Comparison of ENCODE assay signal across 10 cellular contexts in the genomic region with DNA sequence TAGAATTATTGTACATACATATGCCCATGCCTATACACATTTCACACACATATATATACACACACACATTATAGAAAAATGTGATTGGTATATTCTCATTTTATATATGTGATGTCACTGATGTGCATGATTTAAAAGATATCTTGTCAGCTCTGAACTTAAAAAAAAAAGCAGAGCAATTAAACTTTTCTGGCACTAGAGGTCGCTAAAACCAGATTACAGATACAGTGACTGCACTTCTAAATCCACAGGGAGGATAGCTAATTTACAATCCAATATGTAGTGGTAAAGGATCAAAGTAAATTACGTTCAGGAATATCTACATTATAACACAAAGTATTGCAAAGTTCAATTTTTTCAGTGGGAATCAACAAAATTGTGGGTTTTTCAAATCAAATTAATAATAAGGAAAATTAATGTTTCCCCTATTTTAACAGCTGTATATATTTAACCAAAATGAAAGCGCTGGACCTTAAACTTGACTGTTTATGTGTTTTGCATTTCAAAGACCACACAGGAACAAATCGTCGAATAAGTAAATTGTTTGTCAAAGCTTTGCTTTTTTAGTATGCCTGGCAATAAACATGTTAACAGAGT.
A peak's percentile ranks its signal among the peaks of the same experiment; 100 is the strongest.
DNase-seq lines count a peak whose midpoint lies in the region; ATAC-seq, FAIRE-seq and TF ChIP-seq lines count a peak whose summit lies in the region.
"Had no signal": no experiment of that assay in that cellular context is flagged by ENCODE, and none has a peak within 500 bp of the region (broad histone marks: within the 10 kb centered on the region; RNA-seq: fewer than 3 reads in every experiment).

No MANE protein-coding gene starts in this region.

- no peaks in the 10 kb centered on the region for H3K4me1 Mint-ChIP-seq in activated CD8-positive, alpha-beta T cell treated with anti-CD3 and anti-CD28 coated beads for 36 hours (ENCODE audit: low read depth)
- H3K4me1 Mint-ChIP-seq in activated CD8-positive, alpha-beta T cell treated with anti-CD3 and anti-CD28 coated beads, Interleukin-2, amount 10 ng/mL, durations not matched to agents 7 days and 5 days (ENCODE audit: low read depth) = no peaks in the 10 kb centered on the region
- peaks cover 23% of the 10 kb centered on the region for H3K4me1 Mint-ChIP-seq in WTC11
- H3K4me1 Mint-ChIP-seq: activated B cell treated with CpG ODN at 0.5 μM for 24 hours had no signal

- no TSS peak for BruUV-seq in HepG2 (replicated peaks; lab: Mats Ljungman, UMichigan)

- H3K27ac Mint-ChIP-seq in activated CD8-positive, alpha-beta T cell treated with anti-CD3 and anti-CD28 coated beads for 36 hours = no peak overlapping the region
- H3K27ac Mint-ChIP-seq in activated CD8-positive, alpha-beta T cell treated with anti-CD3 and anti-CD28 coated beads, Interleukin-2, amount 10 ng/mL, durations not matched to agents 7 days and 5 days = no peak overlapping the region
- no peak overlapping the region for H3K27ac Mint-ChIP-seq in WTC11
- H3K27ac Mint-ChIP-seq: activated B cell treated with CpG ODN at 0.5 μM for 24 hours had no signal

- intact Hi-C loops in activated CD8-positive, alpha-beta T cell treated with anti-CD3 and anti-CD28 coated beads for 36 hours (cut with micrococcal nuclease) = no loop called here
- intact Hi-C loops in HepG2 (cut with micrococcal nuclease; ENCODE audit: unreplicated experiment) (loop anchor here (5.0 kb wide), 1 partner anchor 453 kb away; no protein-coding TSS in a partner anchor), ovary (cut with DNase I) (no loop called here)

- no peaks in the 10 kb centered on the region for H3K36me3 ChIP-seq in HepG2 (replicated peaks in 1 of 2; ENCODE audit: control insufficient read depth in 1 of 2, insufficient read depth in 2 of 2, low read length in 2 of 2)
- H3K36me3 ChIP-seq in ovary = no peaks in the 10 kb centered on the region
- H3K36me3 ChIP-seq: BLaER1 had no signal

- peaks cover 2% of the 10 kb centered on the region for H3K9me3 Mint-ChIP-seq in activated CD8-positive, alpha-beta T cell treated with anti-CD3 and anti-CD28 coated beads for 36 hours
- no peaks in the 10 kb centered on the region for H3K9me3 Mint-ChIP-seq in activated CD8-positive, alpha-beta T cell treated with anti-CD3 and anti-CD28 coated beads, Interleukin-2, amount 10 ng/mL, durations not matched to agents 7 days and 5 days (ENCODE audit: insufficient read depth)
- no peaks in the 10 kb centered on the region for H3K9me3 Mint-ChIP-seq in WTC11
- H3K9me3 Mint-ChIP-seq: activated B cell treated with CpG ODN at 0.5 μM for 24 hours had no signal

- no peaks in the 10 kb centered on the region for H4K20me1 ChIP-seq in HepG2 (ENCODE audit: insufficient read depth, low read length)
- H4K20me1 ChIP-seq: BLaER1 had no signal

- no peak overlapping the region for H3K4me3 ChIP-seq in HepG2 (replicated peaks in 1 of 3; ENCODE audit: insufficient read depth in 1 of 3, low read depth in 2 of 3, low read length in 3 of 3)
- H3K4me3 ChIP-seq in ovary = no peak overlapping the region
- H3K4me3 ChIP-seq: BLaER1 had no signal

- CTCF ChIA-PET in activated CD8-positive, alpha-beta T cell treated with anti-CD3 and anti-CD28 coated beads for 36 hours (lab: Charles Lee) = interaction anchor here (1.2 to 1.6 kb wide), 5 partner anchors 9 to 439 kb away, joined by 3 to 6 read pairs (median 4); partner anchors contain the start of gene LINGO2
- CTCF ChIA-PET in activated CD8-positive, alpha-beta T cell treated with anti-CD3 and anti-CD28 coated beads, Interleukin-2, amount 10 ng/mL, durations not matched to agents 7 days and 5 days (lab: Charles Lee) = interaction anchor here (1.3 to 1.5 kb wide), 3 partner anchors 9 to 31 kb away, joined by 3 to 4 read pairs (median 4); no protein-coding TSS in a partner anchor
- CTCF ChIA-PET in WTC11 (lab: Charles Lee) (interaction anchor here (0.5 to 1.7 kb wide), 32 partner anchors 9 to 916 kb away, joined by 3 to 29 read pairs (median 4); partner anchors contain the start of gene LINGO2), HepG2 (lab: Yijun Ruan, JAX; ENCODE audit: low intra/inter-chr PET ratio, low total read pairs) (interaction anchor here (1.2 kb wide), 1 partner anchor 917 kb away, joined by 3 read pairs; no protein-coding TSS in a partner anchor)

- peak; percentile 61 for TF ChIP-seq CTCF in activated CD8-positive, alpha-beta T cell treated with anti-CD3 and anti-CD28 coated beads for 36 hours (IDR thresholded peaks at IDR 0.05)
- TF ChIP-seq CTCF in WTC11 (IDR thresholded peaks at IDR 0.05) = peak; percentile 27; the same call in 1 of the 2 replicates
- TF ChIP-seq CTCF in HepG2 (CRISPR knock-in tag; IDR thresholded peaks at IDR 0.05) = peak; percentile 53
- no peak for TF ChIP-seq CTCF in ovary (IDR thresholded peaks at IDR 0.05)

- 12% methylated on average over 5 of the region's 5 CpGs for WGBS in HepG2 (ENCODE audit: low lambda C conversion rate)
- WGBS in ovary, 3 donors = 13 to 19% (median 14%) methylated on average over 5 of the region's 5 CpGs

- H3K4me1 ChIP-seq in HepG2 (ENCODE audit: insufficient read depth, low read length) = no peaks in the 10 kb centered on the region
- H3K4me1 ChIP-seq in ovary (ENCODE audit: insufficient read depth) = no peaks in the 10 kb centered on the region
- H3K4me1 ChIP-seq: BLaER1 had no signal

- no peak overlapping the region for H3K9ac ChIP-seq in HepG2 (ENCODE audit: insufficient read depth, low read depth, low read length)
- H3K9ac ChIP-seq: BLaER1 had no signal

- in situ Hi-C loops in HepG2 (cut with HindIII; ENCODE audit: extremely low pct_ligation_motif_present, low pct_unique_long_range_greater_than_20kb) = no loop called here

- no peaks in the 10 kb centered on the region for H3K79me2 ChIP-seq in HepG2 (ENCODE audit: insufficient read depth, low read length)

- TF ChIP-seq POLR2A in HepG2 (IDR thresholded peaks at IDR 0.05; ENCODE audit: insufficient read depth in 1 of 2, low read depth in 2 of 2, low read length in 2 of 2) = no peak
- TF ChIP-seq POLR2A in ovary (IDR thresholded peaks at IDR 0.05) = no peak

- H3K27me3 ChIP-seq in HepG2 (ENCODE audit: control insufficient read depth in 1 of 2, insufficient read depth in 2 of 2, low read length in 2 of 2) (no peaks in the 10 kb centered on the region), ovary (no peaks in the 10 kb centered on the region)
- H3K27me3 ChIP-seq: BLaER1 had no signal

- H3K36me3 Mint-ChIP-seq in activated CD8-positive, alpha-beta T cell treated with anti-CD3 and anti-CD28 coated beads for 36 hours (ENCODE audit: low read depth) = no peaks in the 10 kb centered on the region
- H3K36me3 Mint-ChIP-seq in activated CD8-positive, alpha-beta T cell treated with anti-CD3 and anti-CD28 coated beads, Interleukin-2, amount 10 ng/mL, durations not matched to agents 7 days and 5 days (ENCODE audit: low read depth) = no peaks in the 10 kb centered on the region
- no peaks in the 10 kb centered on the region for H3K36me3 Mint-ChIP-seq in WTC11

- H3K27ac ChIP-seq in HepG2 (ENCODE audit: extremely low read length, insufficient read depth, low read length) (no peak overlapping the region), ovary (no peak overlapping the region)
- H3K27ac ChIP-seq: BLaER1 had no signal

- POLR2A ChIA-PET in activated CD8-positive, alpha-beta T cell treated with anti-CD3 and anti-CD28 coated beads for 36 hours (lab: Charles Lee) = no interaction called here
- POLR2A ChIA-PET in activated CD8-positive, alpha-beta T cell treated with anti-CD3 and anti-CD28 coated beads, Interleukin-2, amount 10 ng/mL, durations not matched to agents 7 days and 5 days (lab: Charles Lee) = no interaction called here
- POLR2A ChIA-PET in WTC11 (lab: Charles Lee) = interaction anchor here (0.7 to 1.0 kb wide), 2 partner anchors 56 to 439 kb away, joined by 3 to 5 read pairs; partner anchors contain the start of gene LINGO2
- POLR2A ChIA-PET in HepG2 (lab: Yijun Ruan, JAX) = no interaction called here

- no peak for FAIRE-seq in HepG2 (lab: Jason Lieb, UNC)

- no peaks in the 10 kb centered on the region for H3K9me3 ChIP-seq in HepG2 (ENCODE audit: low read length)
- no peaks in the 10 kb centered on the region for H3K9me3 ChIP-seq in ovary
- H3K9me3 ChIP-seq: BLaER1 had no signal

- no peak for DNase-seq in activated CD8-positive, alpha-beta T cell treated with anti-CD3 and anti-CD28 coated beads for 36 hours
- no peak for DNase-seq in activated CD8-positive, alpha-beta T cell treated with anti-CD3 and anti-CD28 coated beads, Interleukin-2, amount 10 ng/mL, durations not matched to agents 7 days and 5 days
- peak; percentile 27 for DNase-seq in NCI-H1105 (lab: John Stamatoyannopoulos, UW)
- DNase-seq in WTC11 (ENCODE audit: low spot score) = no peak
- DNase-seq in HepG2 (ENCODE audit: low spot score) = peak; percentile 18
- no peak for DNase-seq in ovary
- DNase-seq in AG20443 (ENCODE audit: low spot score) = no peak
- DNase-seq: activated B cell treated with CpG ODN at 0.5 μM for 24 hours had no signal

- H2AFZ ChIP-seq in HepG2 (ENCODE audit: low read length) = no peak overlapping the region

- no peak for TF ChIP-seq RAD21 in HepG2 (CRISPR knock-in tag; IDR thresholded peaks at IDR 0.05)

- TF ChIP-seq EP300 in HepG2 (IDR thresholded peaks at IDR 0.05; ENCODE audit: low read depth in 2 of 2, low read length in 2 of 2) = no peak
- TF ChIP-seq EP300 in HepG2 (CRISPR knock-in tag; IDR thresholded peaks at IDR 0.05; ENCODE audit: borderline replicate concordance) = no peak
- no peak for TF ChIP-seq EP300 in ovary (IDR thresholded peaks at IDR 0.05)

- no peak overlapping the region for H3K4me3 Mint-ChIP-seq in activated CD8-positive, alpha-beta T cell treated with anti-CD3 and anti-CD28 coated beads for 36 hours
- no peak overlapping the region for H3K4me3 Mint-ChIP-seq in activated CD8-positive, alpha-beta T cell treated with anti-CD3 and anti-CD28 coated beads, Interleukin-2, amount 10 ng/mL, durations not matched to agents 7 days and 5 days
- H3K4me3 Mint-ChIP-seq in WTC11 = no peak overlapping the region
- H3K4me3 Mint-ChIP-seq: activated B cell treated with CpG ODN at 0.5 μM for 24 hours had no signal

- no peak for ATAC-seq in activated CD8-positive, alpha-beta T cell treated with anti-CD3 and anti-CD28 coated beads for 36 hours
- ATAC-seq in activated CD8-positive, alpha-beta T cell treated with anti-CD3 and anti-CD28 coated beads, Interleukin-2, amount 10 ng/mL, durations not matched to agents 7 days and 5 days = no peak
- ATAC-seq in WTC11 (peak; percentile 44), HepG2 (peak; percentile 43; the same call in 1 of the 3 replicates), HG03159 (IDR thresholded peaks at IDR 0.05; ENCODE audit: unreplicated experiment) (no peak)

- no peaks in the 10 kb centered on the region for H3K27me3 Mint-ChIP-seq in activated CD8-positive, alpha-beta T cell treated with anti-CD3 and anti-CD28 coated beads for 36 hours
- H3K27me3 Mint-ChIP-seq in activated CD8-positive, alpha-beta T cell treated with anti-CD3 and anti-CD28 coated beads, Interleukin-2, amount 10 ng/mL, durations not matched to agents 7 days and 5 days (ENCODE audit: low read depth) = no peaks in the 10 kb centered on the region
- H3K27me3 Mint-ChIP-seq in WTC11 (ENCODE audit: low read depth) = peaks cover 9% of the 10 kb centered on the region
- H3K27me3 Mint-ChIP-seq: activated B cell treated with CpG ODN at 0.5 μM for 24 hours had no signal

- no peak overlapping the region for H3K4me2 ChIP-seq in HepG2 (ENCODE audit: low read depth, low read length)
- H3K4me2 ChIP-seq: BLaER1 had no signal

Comparison
In these comparisons a context has a peak if more than half of its experiments do, and no peak if none do; other contexts are left out.
1. ATAC-seq: peak in WTC11 (single experiment) and HepG2 (single experiment); none in activated CD8-positive, alpha-beta T cell treated with anti-CD3 and anti-CD28 coated beads for 36 hours (single experiment), activated CD8-positive, alpha-beta T cell treated with anti-CD3 and anti-CD28 coated beads, Interleukin-2, amount 10 ng/mL, durations not matched to agents 7 days and 5 days (single experiment) and HG03159 (single experiment).
2. DNase-seq: peak in NCI-H1105 (single experiment) and HepG2 (single experiment); none in activated CD8-positive, alpha-beta T cell treated with anti-CD3 and anti-CD28 coated beads for 36 hours (single experiment), activated CD8-positive, alpha-beta T cell treated with anti-CD3 and anti-CD28 coated beads, Interleukin-2, amount 10 ng/mL, durations not matched to agents 7 days and 5 days (single experiment), WTC11 (single experiment), ovary (0 of 5) and AG20443 (single experiment).
3. CTCF ChIP-seq: peak in activated CD8-positive, alpha-beta T cell treated with anti-CD3 and anti-CD28 coated beads for 36 hours (single experiment), WTC11 (single experiment) and HepG2 (single experiment); none in ovary (0 of 3).